Comparison of ENCODE assay signal across 16 cellular contexts in genomic region chr19:3949997-3950859, GRCh38. TPM values are rescaled to one million over a fixed set of nuclear protein-coding genes. Genes with fewer than 3 reads are reported as not detected.
A peak's percentile ranks its signal among the peaks of the same experiment; 100 is the strongest.
DNase-seq lines count a peak whose midpoint lies in the region; ATAC-seq and TF ChIP-seq lines count a peak whose summit lies in the region.
"Had no signal": no experiment of that assay in that cellular context is flagged by ENCODE, and none has a peak within 500 bp of the region (broad histone marks: within the 10 kb centered on the region; RNA-seq: fewer than 3 reads in every experiment).

No MANE protein-coding gene starts in this region.

- no peak overlapping the region for H2BK20ac ChIP-seq in H9 (ENCODE audit: low read depth, low read length, poor library complexity, severe bottlenecking)

- no peaks in the 10 kb centered on the region for H3K23me2 ChIP-seq in H9 (ENCODE audit: insufficient read length, low read depth, low read length, poor library complexity, severe bottlenecking)

- H3K9me3 ChIP-seq in H9 (ENCODE audit: control insufficient read depth, low read depth, low read length) (no peaks in the 10 kb centered on the region), gastrocnemius medialis (no peaks in the 10 kb centered on the region)
- H3K9me3 ChIP-seq: SJSA1 had no signal

- no peaks in the 10 kb centered on the region for H4K20me1 ChIP-seq in H9 (ENCODE audit: control insufficient read depth, insufficient read depth, insufficient read length)

- TF ChIP-seq CTCF in H9 (conservative IDR thresholded peaks at IDR 0.05) (no peak), gastrocnemius medialis (IDR thresholded peaks at IDR 0.05 in 4 of 5, conservative IDR thresholded peaks at IDR 0.05 in 1 of 5) (no peak)

- no peak overlapping the region for H3K4me3 Mint-ChIP-seq in H9
- H3K4me3 Mint-ChIP-seq: activated CD4-positive, alpha-beta T cell treated with anti-CD3 and anti-CD28 coated beads, Interleukin-2, amount 10 ng/mL, durations not matched to agents 24 days and 14 days; mesothelial cell of epicardium had no signal

- H3K4me2 ChIP-seq in H9 (ENCODE audit: insufficient read depth, insufficient read length, low read length) = no peak overlapping the region
- H3K4me2 ChIP-seq: smooth muscle cell had no signal

- H3K18ac ChIP-seq in H9 (ENCODE audit: insufficient read length, low read depth, low read length) = no peak overlapping the region

- no peak overlapping the region for H3K56ac ChIP-seq in H9 (ENCODE audit: insufficient read length, low read depth, low read length)

- H3K27me3 Mint-ChIP-seq in H9 (ENCODE audit: low read depth) = no peaks in the 10 kb centered on the region; the same call in 1 of the 2 replicates
- H3K27me3 Mint-ChIP-seq: stimulated activated naive CD8-positive, alpha-beta T cell treated with anti-CD3 and anti-CD28 coated beads, Interleukin-15, Interleukin-2, amounts not matched to agents 100 ng/mL and 50 ng/mL, for 24 hours had no signal

- H2BK120ac ChIP-seq in H9 (ENCODE audit: low read depth, low read length, poor library complexity, severe bottlenecking) = no peak overlapping the region

- H3K4ac ChIP-seq in H9 (ENCODE audit: low read depth, low read length) = no peak overlapping the region

- no peak overlapping the region for H2AK5ac ChIP-seq in H9 (ENCODE audit: insufficient read length, low read length)

- H3K4me3 ChIP-seq in gastrocnemius medialis = peak overlapping the region; percentile 74 to 85 (median 80)
- H3K4me3 ChIP-seq: SJSA1, smooth muscle cell had no signal

- WGBS in H9 (ENCODE audit: extremely low coverage, insufficient read length, low lambda C conversion rate) = no CpG with 5 or more reads among the region's 20 CpGs

- H3K27me3 ChIP-seq in H9 (ENCODE audit: insufficient read depth, low read length) (no peaks in the 10 kb centered on the region), gastrocnemius medialis (no peaks in the 10 kb centered on the region)
- H3K27me3 ChIP-seq: SJSA1 had no signal

- no peak overlapping the region for H2BK5ac ChIP-seq in H9 (ENCODE audit: insufficient read length, low read length)

- H3K36me3 ChIP-seq in gastrocnemius medialis = no peaks in the 10 kb centered on the region

- no peak overlapping the region for H2AFZ ChIP-seq in H9 (ENCODE audit: low read length)

- peaks cover 0 to 5% (median 0%) of the 10 kb centered on the region in 3 experiments; a peak in 3 of 7 replicates for H3K36me3 Mint-ChIP-seq in H9 (ENCODE audit: insufficient read depth in 1 of 3, low read depth in 3 of 3)
- H3K36me3 Mint-ChIP-seq: mesothelial cell of epicardium had no signal

- ATAC-seq in left cardiac atrium = peak; percentile 16 to 39
- ATAC-seq in gastrocnemius medialis = no peak

- TF ChIP-seq POLR2A in gastrocnemius medialis (IDR thresholded peaks at IDR 0.05) = peak in 1 of 2 donors; percentile 9

- no peak overlapping the region for H3T11ph ChIP-seq in H9 (ENCODE audit: low read length)

- H4K8ac ChIP-seq in H9 (replicated peaks; ENCODE audit: insufficient read length, low read depth, low read length) = no peak overlapping the region

- no peak overlapping the region for H3K27ac Mint-ChIP-seq in H9
- H3K27ac Mint-ChIP-seq: activated CD4-positive, alpha-beta T cell treated with anti-CD3 and anti-CD28 coated beads, Interleukin-2, amount 10 ng/mL, durations not matched to agents 24 days and 14 days had no signal

- no peak overlapping the region for H4K5ac ChIP-seq in H9 (ENCODE audit: insufficient read length, low read depth, low read length)

- DNase-seq in H9 (no peak), UCSD-AML1 (lab: John Stamatoyannopoulos, UW; ENCODE audit: unreplicated experiment) (peak; percentile 62), left cardiac atrium (no peak), gastrocnemius medialis (peak in 1 of 2 donors; percentile 57), NCI-H774 (lab: John Stamatoyannopoulos, UW) (no peak), AG08396 (ENCODE audit: low spot score) (no peak)
- DNase-seq in stimulated activated naive CD4-positive, alpha-beta T cell treated with Interleukin-2 at 50 U/mL for 16 hours (lab: John Stamatoyannopoulos, UW) = no peak
- no peak for DNase-seq in central memory CD4-positive, alpha-beta T cell
- DNase-seq: activated CD4-positive, alpha-beta T cell treated with anti-CD3 and anti-CD28 coated beads, Interleukin-2, amount 10 ng/mL, durations not matched to agents 24 days and 14 days; NCI-H1105 treated with DMSO at 0.1 percent for 48 hours; T1000 had no signal

- H3K4me1 Mint-ChIP-seq in H9 = peaks cover 3 to 17% of the 10 kb centered on the region in 2 experiments; a peak in 3 of 4 replicates
- H3K4me1 Mint-ChIP-seq: activated CD4-positive, alpha-beta T cell treated with anti-CD3 and anti-CD28 coated beads, Interleukin-2, amount 10 ng/mL, durations not matched to agents 24 days and 14 days had no signal

- no peaks in the 10 kb centered on the region for H3K79me1 ChIP-seq in H9 (ENCODE audit: insufficient read depth, low read depth, low read length, poor library complexity, severe bottlenecking)

- H3K9me3 Mint-ChIP-seq in H9 = no peaks in the 10 kb centered on the region
- H3K9me3 Mint-ChIP-seq: activated CD4-positive, alpha-beta T cell treated with anti-CD3 and anti-CD28 coated beads, Interleukin-2, amount 10 ng/mL, durations not matched to agents 24 days and 14 days; mesothelial cell of epicardium; stimulated activated naive CD8-positive, alpha-beta T cell treated with anti-CD3 and anti-CD28 coated beads, Interleukin-15, Interleukin-2, amounts not matched to agents 100 ng/mL and 50 ng/mL, for 24 hours had no signal

- H2BK12ac ChIP-seq in H9 (ENCODE audit: insufficient read length, low read depth, low read length) = no peak overlapping the region

- intact Hi-C loops in left cardiac atrium (cut with DNase I) (loop anchor here in 1 of 2 donors (2.0 kb wide), 1 partner anchor 17 kb away; the partner anchor contains the start of gene NMRK2), gastrocnemius medialis (cut with DNase I; ENCODE audit: low total_unique reads) (loop anchor here (2.0 to 10.0 kb wide), 2 partner anchors 17 to 565 kb away; partner anchors contain the start of genes NMRK2 and PLIN4)

- H2BK15ac ChIP-seq in H9 (ENCODE audit: low read depth, low read length) = no peak overlapping the region; the same call in 1 of the 2 replicates

- H3K27ac ChIP-seq in H9 (ENCODE audit: insufficient read length, low read depth, low read length) = no peak overlapping the region
- peak overlapping the region; percentile 98 to 99 (median 99) for H3K27ac ChIP-seq in gastrocnemius medialis
- H3K27ac ChIP-seq: SJSA1 had no signal

- in situ Hi-C loops in gastrocnemius medialis (cut with MboI; ENCODE audit: low sequenced_read_pairs in 4 of 4) = no loop called here

- no peaks in the 10 kb centered on the region for H3K4me1 ChIP-seq in H9 (ENCODE audit: insufficient read depth, low read length)
- peaks cover 39 to 55% of the 10 kb centered on the region in 2 donors for H3K4me1 ChIP-seq in gastrocnemius medialis
- H3K4me1 ChIP-seq: SJSA1 had no signal

- H3K9ac ChIP-seq in H9 (ENCODE audit: extremely low read depth, insufficient read length, low read length) = no peak overlapping the region

- peak overlapping the region; percentile 66; the same call in 1 of the 2 replicates for H3K14ac ChIP-seq in H9 (ENCODE audit: insufficient read depth, low read length)

- no peak overlapping the region for H3K23ac ChIP-seq in H9 (ENCODE audit: insufficient read length, low read depth, low read length)

- H3K79me2 ChIP-seq in H9 (ENCODE audit: insufficient read depth, low read length) = no peaks in the 10 kb centered on the region

- H4K91ac ChIP-seq in H9 (ENCODE audit: insufficient read length, low read depth, low read length) = no peak overlapping the region

RNA-seq across cellular contexts. Expression of gene NMRK2, which starts 17.4 kb away (rescaled TPM):
- total RNA-seq in H9 (2021) (60.0 and 62.7 TPM in 2 replicates), left cardiac atrium (1,000 to 10,000 TPM; 1,098 to 1,409 TPM), gastrocnemius medialis (100 to 1,000 TPM in 2 of 4 donors, 10 to 100 TPM in 2; 46.3 to 168 (median 106) TPM)
- total RNA-seq: activated CD4-positive, alpha-beta T cell treated with anti-CD3 and anti-CD28 coated beads, Interleukin-2, amount 10 ng/mL, durations not matched to agents 24 days and 14 days; mesothelial cell of epicardium; omental fat pad; SJSA1; smooth muscle cell had no signal

RNA-seq across cellular contexts. Expression of gene DAPK3, which starts 20.7 kb away (rescaled TPM):
- total RNA-seq in H9 (2021) (114 and 121 TPM in 2 replicates), left cardiac atrium (10 to 100 TPM; 52.4 to 95.1 TPM), gastrocnemius medialis (100 to 1,000 TPM in 3 of 4 donors, 10 to 100 TPM in 1; 61.3 to 135 (median 115) TPM)

RNA-seq across cellular contexts. Expression of gene EEF2, which starts 35.0 kb away (rescaled TPM):
- total RNA-seq in H9 (2021) (3,615 and 3,676 TPM in 2 replicates), left cardiac atrium (1,000 to 10,000 TPM; 1,815 to 2,062 TPM), gastrocnemius medialis (1,000 to 10,000 TPM; 1,701 to 2,714 (median 2,440) TPM)

RNA-seq across cellular contexts. Expression of gene PIAS4, which starts 57.3 kb away (rescaled TPM):
- total RNA-seq in H9 (2021) (52.0 and 59.4 TPM in 2 replicates), left cardiac atrium (10 to 100 TPM; 13.8 to 14.0 TPM), gastrocnemius medialis (10 to 100 TPM; 15.5 to 20.0 (median 17.5) TPM)

Comparison
In these comparisons a context has a peak if more than half of its experiments do, and no peak if none do; other contexts are left out.
1. ATAC-seq: peak in left cardiac atrium (2 of 2); none in gastrocnemius medialis (0 of 2).
2. RNA of gene NMRK2, which starts 17.4 kb away (total RNA-seq): 1,098 to 1,409 TPM in left cardiac atrium; 46.3 to 168 TPM in gastrocnemius medialis and 60.0 to 62.7 TPM in H9; every median in the first group is over 4 times any median in the second.